ENCODE assay signal across 9 cellular contexts in the genomic region with DNA sequence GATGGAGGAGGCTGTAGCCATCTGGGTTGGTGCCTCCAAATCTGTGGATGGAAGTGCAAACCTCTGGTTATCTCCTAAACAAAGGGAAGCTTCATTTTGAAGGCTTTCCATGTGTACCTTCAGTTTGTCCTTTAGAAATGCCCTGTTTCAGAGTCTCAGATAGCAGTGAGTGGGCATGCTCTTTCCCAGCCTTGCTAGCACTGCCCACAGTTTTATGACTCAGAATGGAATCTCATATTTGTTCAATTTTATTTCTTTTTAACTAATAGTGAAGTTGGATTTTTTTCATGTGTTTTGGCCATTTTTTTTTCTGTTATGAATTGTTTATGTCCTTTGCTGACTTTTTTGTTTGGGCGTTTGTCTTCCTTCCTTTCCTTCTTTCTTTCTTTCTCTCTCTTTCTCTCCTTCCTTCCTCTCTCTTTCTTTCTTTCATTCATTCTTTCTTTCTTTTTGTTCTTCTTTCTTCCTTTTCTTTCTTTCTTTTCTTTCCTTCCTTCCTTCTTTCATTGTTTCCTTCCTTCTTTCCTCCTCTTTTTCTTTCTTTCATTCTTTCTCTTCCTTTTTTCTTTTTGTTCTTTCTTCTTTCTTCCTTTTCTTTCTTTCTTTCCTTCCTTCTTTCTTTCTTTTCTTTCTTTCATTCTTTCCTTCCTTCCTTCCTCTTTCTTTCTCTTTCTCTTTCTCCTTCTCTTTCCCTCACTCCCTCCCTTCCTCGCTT. TPM values are rescaled to one million over a fixed set of nuclear protein-coding genes. Genes with fewer than 3 reads are reported as not detected.
DNase-seq lines count a peak whose midpoint lies in the region; ATAC-seq and TF ChIP-seq lines count a peak whose summit lies in the region.
"Had no signal": no experiment of that assay in that cellular context is flagged by ENCODE, and none has a peak within 500 bp of the region (broad histone marks: within the 10 kb centered on the region; RNA-seq: fewer than 3 reads in every experiment).

No MANE protein-coding gene starts in this region.

- DNase-seq in GM12864 (ENCODE audit: low read depth) = no peak
- DNase-seq in PC-3 = peak; percentile 75
- DNase-seq in fibroblast of peridontal ligament (ENCODE audit: extremely low read depth) = peak; percentile 45
- DNase-seq in hepatic stellate cell (ENCODE audit: low spot score) = no peak
- DNase-seq in NCI-H526 (lab: John Stamatoyannopoulos, UW) = no peak
- DNase-seq: KBM-7 had no signal

- no peaks in the 10 kb centered on the region for H4K20me1 ChIP-seq in PC-3 (ENCODE audit: low read length)

- peak; percentile 53 for ATAC-seq in PC-3
- no peak for ATAC-seq in GM21367 (IDR thresholded peaks at IDR 0.05; ENCODE audit: unreplicated experiment)
- no peak for ATAC-seq in GM19455 (IDR thresholded peaks at IDR 0.05; ENCODE audit: unreplicated experiment)

- no TSS peak for BruUV-seq in PC-3 (replicated peaks; lab: Mats Ljungman, UMichigan)

- peaks cover 5% of the 10 kb centered on the region for H3F3A ChIP-seq in PC-3 (ENCODE audit: low read length, unreplicated experiment)

- POLR2A ChIA-PET in PC-3 (lab: Charles Lee; ENCODE audit: unreplicated experiment) = no interaction called here

- H3K4me3 ChIP-seq in ACC112 (ENCODE audit: low read depth, low read length) (peak overlapping the region; percentile 2; the same call in 1 of the 2 replicates), GM12864 (ENCODE audit: low read depth, low read length) (peak overlapping the region; percentile 31), PC-3 (ENCODE audit: low read length) (no peak overlapping the region)

- H2AFZ ChIP-seq in ACC112 (ENCODE audit: low read length, unreplicated experiment) (peak overlapping the region; percentile 67), PC-3 (ENCODE audit: low read length) (no peak overlapping the region)

- no peaks in the 10 kb centered on the region for H3K9me3 ChIP-seq in PC-3 (ENCODE audit: low read length)

- no peak overlapping the region for H3K9ac ChIP-seq in PC-3 (ENCODE audit: low read length)

- peaks cover 31% of the 10 kb centered on the region for H3K4me1 ChIP-seq in ACC112 (ENCODE audit: control insufficient read depth, insufficient read depth, low read length, unreplicated experiment)
- H3K4me1 ChIP-seq in PC-3 (ENCODE audit: insufficient read depth, low read length) = peaks cover 47% of the 10 kb centered on the region

- TF ChIP-seq CTCF in GM12864 (IDR thresholded peaks at IDR 0.05; ENCODE audit: low read depth, low read length, missing control alignments) = no peak
- no peak for TF ChIP-seq CTCF in PC-3 (conservative IDR thresholded peaks at IDR 0.05; ENCODE audit: low read depth, low read length)

- no peaks in the 10 kb centered on the region for H3K9me2 ChIP-seq in PC-3 (replicated peaks; ENCODE audit: low read length)

- H3K36me3 ChIP-seq in ACC112 (ENCODE audit: insufficient read depth, low read length) (no peaks in the 10 kb centered on the region), PC-3 (ENCODE audit: low read depth, low read length) (no peaks in the 10 kb centered on the region)

- H3K27me3 ChIP-seq in ACC112 (ENCODE audit: insufficient read depth, low read length) (no peaks in the 10 kb centered on the region), PC-3 (ENCODE audit: low read length) (no peaks in the 10 kb centered on the region)

- intact Hi-C loops in PC-3 (cut with micrococcal nuclease) = loop anchor here (5.0 kb wide), 1 partner anchor 80 kb away; no protein-coding TSS in a partner anchor

- no peaks in the 10 kb centered on the region for H3K79me2 ChIP-seq in ACC112 (ENCODE audit: control insufficient read depth, insufficient read depth, low read length, unreplicated experiment)
- H3K79me2 ChIP-seq in PC-3 (ENCODE audit: low read length) = no peaks in the 10 kb centered on the region

- H3K27ac ChIP-seq in ACC112 (ENCODE audit: low read depth, low read length) (peak overlapping the region; percentile 10; the same call in 1 of the 2 replicates), PC-3 (ENCODE audit: low read length) (peak overlapping the region; percentile 28)

- CTCF ChIA-PET in PC-3 (lab: Charles Lee) = interaction anchor here (0.6 kb wide), 1 partner anchor 142 kb away, joined by 4 read pairs; no protein-coding TSS in a partner anchor

- H3K4me2 ChIP-seq in PC-3 (ENCODE audit: low read length) = peak overlapping the region; percentile 44

RNA-seq across cellular contexts. Expression of gene PRF1, which starts 25.6 kb away (rescaled TPM):
- total RNA-seq in PC-3 (2014; rRNA removed) = not detected in 2 replicates

Comparison
In these comparisons a context has a peak if more than half of its experiments do, and no peak if none do; other contexts are left out.
1. DNase-seq: peak in PC-3 (single experiment) and fibroblast of peridontal ligament (single experiment); none in GM12864 (single experiment), hepatic stellate cell (single experiment) and NCI-H526 (0 of 2).